In the genomic region with DNA sequence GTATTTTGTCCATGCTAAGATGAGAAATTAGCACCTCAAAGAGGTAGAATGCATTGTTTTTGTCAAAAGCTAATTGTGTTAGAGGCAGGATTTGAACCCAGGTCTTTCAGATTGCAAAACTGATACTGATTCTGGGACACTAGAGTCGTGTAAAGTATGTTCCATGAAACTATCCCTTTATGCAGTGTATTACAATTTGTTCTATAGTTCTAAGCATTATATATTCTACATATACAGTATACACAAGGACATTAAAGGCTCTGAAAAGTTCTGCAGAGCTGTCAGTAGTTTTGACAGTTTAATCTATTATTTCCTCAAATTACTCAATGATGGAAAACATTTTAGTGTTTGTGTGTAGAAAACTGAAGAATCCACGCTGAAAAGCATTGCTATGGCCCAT, we compare ENCODE assay signal across 10 cellular contexts. TPM values are rescaled to one million over a fixed set of nuclear protein-coding genes. Genes with fewer than 3 reads are reported as not detected.
"Had no signal": no experiment of that assay in that cellular context is flagged by ENCODE, and none has a peak within 500 bp of the region (broad histone marks: within the 10 kb centered on the region; RNA-seq: fewer than 3 reads in every experiment).

No MANE protein-coding gene starts in this region.

- H3K9ac ChIP-seq: GM23248 had no signal

- H2AFZ ChIP-seq: GM23248 had no signal

- H3K27ac Mint-ChIP-seq: HFFc6, IgD-negative memory B cell had no signal

- H3K4me1 Mint-ChIP-seq: IgD-negative memory B cell had no signal

- H3K4me3 Mint-ChIP-seq: HFFc6, IgD-negative memory B cell had no signal

- H3K27ac ChIP-seq: GM23248 had no signal

- ATAC-seq: HCT116 had no signal

- H3K36me3 ChIP-seq: HAP-1 had no signal

- H3K4me3 ChIP-seq: GM23248, HAP-1 had no signal

- H3K36me3 Mint-ChIP-seq: IgD-negative memory B cell had no signal

- FAIRE-seq: HTR-8/SVneo had no signal

- H3K9me3 ChIP-seq: HAP-1 had no signal

- DNase-seq: GM23248, GOT3, HFFc6 had no signal

RNA-seq across cellular contexts. Expression of gene SERPINA1, which starts 6.3 kb away (rescaled TPM):
- total RNA-seq: H7 had no signal

RNA-seq across cellular contexts. Expression of gene SERPINA2, which starts 15.6 kb away (rescaled TPM):
- total RNA-seq: GM23248, H4, H7, HFFc6, HT-29 had no signal
- polyA plus RNA-seq: GM23248, IgD-negative memory B cell had no signal

RNA-seq across cellular contexts. Expression of gene SERPINA6, which starts 59.0 kb away (rescaled TPM):
- total RNA-seq: GM23248, H7, HFFc6 had no signal
- polyA plus RNA-seq: GM23248, IgD-negative memory B cell had no signal
